Comparison of ENCODE assay signal across 8 cellular contexts in genomic region chr19:10402441-10403038, GRCh38. TPM values are rescaled to one million over a fixed set of nuclear protein-coding genes. Genes with fewer than 3 reads are reported as not detected.
DNase-seq lines count a peak whose midpoint lies in the region; ATAC-seq and TF ChIP-seq lines count a peak whose summit lies in the region.

No MANE protein-coding gene starts in this region.

- H3K36me3 Mint-ChIP-seq in Caco-2 (ENCODE audit: insufficient read depth, unreplicated experiment): peaks cover 54% of the 10 kb centered on the region
- no peaks in the 10 kb centered on the region for H3K36me3 Mint-ChIP-seq in memory B cell

- H3K9me2 ChIP-seq in MM.1S (replicated peaks; ENCODE audit: insufficient read depth, low read length): no peaks in the 10 kb centered on the region

- DNase-seq in Caco-2: peak; percentile 44 to 55
- DNase-seq in MM.1S: no peak
- DNase-seq in caudate nucleus (lab: John Stamatoyannopoulos, UW): no peak
- DNase-seq in memory B cell (ENCODE audit: low spot score in 2 of 2): no peak

- intact Hi-C loops in Caco-2 (cut with micrococcal nuclease; ENCODE audit: unreplicated experiment): loop anchor here (2.0 kb wide), 1 partner anchor 166 kb away; the partner anchor contains the start of gene CDKN2D

- TF ChIP-seq CTCF in Caco-2 (IDR thresholded peaks at IDR 0.05; ENCODE audit: insufficient read depth in 1 of 2, low read depth in 1 of 2, low read length in 1 of 2, severe bottlenecking in 1 of 2, unreplicated experiment in 1 of 2) (no peak), MM.1S (IDR thresholded peaks at IDR 0.05; ENCODE audit: low read length) (no peak)

- H3K4me1 ChIP-seq in Caco-2 (no peaks in the 10 kb centered on the region), MM.1S (ENCODE audit: low read length) (peaks cover 14% of the 10 kb centered on the region)

- H3K4me1 Mint-ChIP-seq in Caco-2 (ENCODE audit: low read depth, unreplicated experiment) (no peaks in the 10 kb centered on the region), memory B cell (peaks cover 42% of the 10 kb centered on the region)

- peak overlapping the region; percentile 97 for H3K27ac Mint-ChIP-seq in Caco-2 (ENCODE audit: unreplicated experiment)
- H3K27ac Mint-ChIP-seq in memory B cell: peak overlapping the region; percentile 100

- H3K9ac ChIP-seq in MM.1S (ENCODE audit: low read length): peak overlapping the region; percentile 95

- ATAC-seq in memory B cell (ENCODE audit: low read depth): no peak
- ATAC-seq in GM21423 (IDR thresholded peaks at IDR 0.05; ENCODE audit: unreplicated experiment): no peak
- ATAC-seq in HG03521 (IDR thresholded peaks at IDR 0.05; ENCODE audit: unreplicated experiment): no peak
- no peak for ATAC-seq in HG03108 (IDR thresholded peaks at IDR 0.05; ENCODE audit: unreplicated experiment)
- ATAC-seq in HG03520 (IDR thresholded peaks at IDR 0.05; ENCODE audit: unreplicated experiment): no peak

- peaks cover 57% of the 10 kb centered on the region for H3K79me2 ChIP-seq in MM.1S (ENCODE audit: low read length)

- 0 out of 2 replicates have a peak, but pooled peaks cover 4% of the 10 kb centered on the region for H3F3A ChIP-seq in MM.1S (ENCODE audit: insufficient read depth, low read length)

- CTCF ChIA-PET in Caco-2 (lab: Charles Lee): interaction anchor here (0.6 to 2.4 kb wide), 3 partner anchors 10 to 462 kb away, joined by 3 to 14 read pairs (median 4); no protein-coding TSS in a partner anchor

- peak overlapping the region; percentile 100 for H3K4me2 ChIP-seq in MM.1S (ENCODE audit: low read depth, low read length)

- POLR2A ChIA-PET in Caco-2 (lab: Charles Lee): no interaction called here

- H3K4me3 Mint-ChIP-seq in Caco-2 (ENCODE audit: unreplicated experiment) (peak overlapping the region; percentile 93), memory B cell (peak overlapping the region; percentile 96)

- H3K27me3 ChIP-seq in Caco-2 (replicated peaks; ENCODE audit: control insufficient read depth, insufficient read depth, low read length) (no peaks in the 10 kb centered on the region), MM.1S (replicated peaks; ENCODE audit: insufficient read depth, low read length) (no peaks in the 10 kb centered on the region)

- no peaks in the 10 kb centered on the region for H3K9me3 Mint-ChIP-seq in Caco-2 (ENCODE audit: unreplicated experiment)
- H3K9me3 Mint-ChIP-seq in memory B cell: no peaks in the 10 kb centered on the region

- peak overlapping the region; percentile 78 for H2AFZ ChIP-seq in MM.1S (ENCODE audit: low read length)

- peak overlapping the region; percentile 99 for H3K4me3 ChIP-seq in Caco-2 (ENCODE audit: low read depth, low read length)
- peak overlapping the region; percentile 97 for H3K4me3 ChIP-seq in MM.1S (ENCODE audit: low read length)

- H3K9me3 ChIP-seq in Caco-2: no peaks in the 10 kb centered on the region
- no peaks in the 10 kb centered on the region for H3K9me3 ChIP-seq in MM.1S (replicated peaks; ENCODE audit: insufficient read depth, low read length)

- H4K20me1 ChIP-seq in MM.1S (ENCODE audit: insufficient read depth, low read length): 0 out of 2 replicates have a peak, but pooled peaks cover 3% of the 10 kb centered on the region

- no peak overlapping the region for H3K27ac ChIP-seq in MM.1S (ENCODE audit: low read length)
- peak overlapping the region; percentile 40 for H3K27ac ChIP-seq in caudate nucleus (ENCODE audit: low read depth, low read length)

- peaks cover 6% of the 10 kb centered on the region for H3K27me3 Mint-ChIP-seq in Caco-2 (ENCODE audit: insufficient read depth, unreplicated experiment)
- no peaks in the 10 kb centered on the region for H3K27me3 Mint-ChIP-seq in memory B cell

- H3K36me3 ChIP-seq in Caco-2 (ENCODE audit: control insufficient read depth, insufficient read depth, low read length) (peaks cover 1% of the 10 kb centered on the region; the same call in 1 of the 2 replicates), MM.1S (replicated peaks; ENCODE audit: insufficient read depth, low read length) (no peaks in the 10 kb centered on the region)

- BruUV-seq in Caco-2 (replicated peaks; lab: Mats Ljungman, UMichigan): no TSS peak

RNA-seq across cellular contexts. Expression of gene CDC37, which starts 0.8 kb away (rescaled TPM):
- total RNA-seq in Caco-2 (2022): 154 and 164 TPM in 2 replicates

RNA-seq across cellular contexts. Expression of gene PDE4A, which starts 17.8 kb away (rescaled TPM):
- 3.6 and 3.7 TPM in 2 replicates for total RNA-seq in Caco-2 (2022)

RNA-seq across cellular contexts. Expression of gene TYK2, which starts 22.2 kb away (rescaled TPM):
- total RNA-seq in Caco-2 (2022): 124 and 134 TPM in 2 replicates

Comparison
In these comparisons a context has a peak if more than half of its experiments do, and no peak if none do; other contexts are left out.
1. DNase-seq: peak in Caco-2 (2 of 2); none in MM.1S (single experiment), caudate nucleus (0 of 61) and memory B cell (0 of 2).